23 cellular contexts compared by ENCODE assay signal in genomic region chr6:126380072-126380583, GRCh38. TPM values are rescaled to one million over a fixed set of nuclear protein-coding genes. Genes with fewer than 3 reads are reported as not detected.
"Had no signal": no experiment of that assay in that cellular context is flagged by ENCODE, and none has a peak within 500 bp of the region (broad histone marks: within the 10 kb centered on the region; RNA-seq: fewer than 3 reads in every experiment).

No MANE protein-coding gene starts in this region.

- H3K36me3 ChIP-seq: esophagus squamous epithelium, gastroesophageal sphincter, left lung, neural progenitor cell, right atrium auricular region, uterus had no signal

- H3K27ac ChIP-seq: epithelial cell of prostate, esophagus squamous epithelium, gastroesophageal sphincter, left lung, neural progenitor cell, parathyroid adenoma, right atrium auricular region, uterus had no signal

- DNase-seq: activated B cell treated with CpG ODN at 0.5 μM for 24 hours; activated CD4-positive, alpha-beta T cell treated with anti-CD3 and anti-CD28 coated beads, Interleukin-2, amount 50 U/mL, for 1 hour; activated CD8-positive, alpha-beta T cell treated with anti-CD3 and anti-CD28 coated beads for 36 hours; activated T-cell treated with anti-CD3 and anti-CD28 coated beads, Interleukin-2, amount 50 U/mL, for 48 hours; anterior cingulate cortex; effector CD8-positive, alpha-beta T cell; esophagus squamous epithelium; head of caudate nucleus; hippocampal formation; immature natural killer cell; kidney; left lung; naive thymus-derived CD8-positive, alpha-beta T cell; occipital lobe; stimulated activated CD4-positive, alpha-beta T cell treated with anti-CD3 and anti-CD28 coated beads, Interleukin-2, amount 100 ng/mL, for 48 hours; stimulated activated naive CD4-positive, alpha-beta T cell treated with Interleukin-2 at 50 U/mL for 16 hours; T-cell; uterus had no signal

- H3K4me3 ChIP-seq: esophagus squamous epithelium, gastroesophageal sphincter, left lung, neural progenitor cell, right atrium auricular region, uterus had no signal

- H3K9me3 ChIP-seq: uterus had no signal

- H3K27me3 ChIP-seq: esophagus squamous epithelium, gastroesophageal sphincter, left lung, neural progenitor cell, right atrium auricular region, uterus had no signal

- H3K4me1 ChIP-seq: esophagus squamous epithelium, gastroesophageal sphincter, left lung, neural progenitor cell, parathyroid adenoma, right atrium auricular region, uterus had no signal

RNA-seq across cellular contexts. Expression of gene CENPW, which starts 40.2 kb away (rescaled TPM):
- total RNA-seq: right atrium auricular region had no signal
